In genomic region chr1:168391759-168392681, GRCh38 we compare ENCODE assay signal across 16 cellular contexts.
DNase-seq lines count a peak whose midpoint lies in the region; ATAC-seq and TF ChIP-seq lines count a peak whose summit lies in the region.
"Had no signal": no experiment of that assay in that cellular context is flagged by ENCODE, and none has a peak within 500 bp of the region (broad histone marks: within the 10 kb centered on the region; RNA-seq: fewer than 3 reads in every experiment).

No MANE protein-coding gene starts in this region.

- TF ChIP-seq POLR2A in HCT116 (IDR thresholded peaks at IDR 0.05; ENCODE audit: borderline replicate concordance, extremely low read depth, insufficient read depth, insufficient read length) = no peak

- no peak overlapping the region for H3K9ac ChIP-seq in HCT116 (ENCODE audit: low read length)
- H3K9ac ChIP-seq: BLaER1 treated with 17β-estradiol and CSF1 and Interleukin-3, amounts not matched to agents 10 nM and 100 nM had no signal

- ATAC-seq in HCT116 = peak; percentile 47
- no peak for ATAC-seq in GM21526 (IDR thresholded peaks at IDR 0.05; ENCODE audit: low FRiP score, unreplicated experiment)
- ATAC-seq: left lung had no signal

- H3K27ac ChIP-seq in HCT116 (ENCODE audit: low read depth, low read length) = peak overlapping the region; percentile 52
- H3K27ac ChIP-seq in RWPE1 = no peak overlapping the region
- H3K27ac ChIP-seq in epithelial cell of prostate = peak overlapping the region; percentile 15
- H3K27ac ChIP-seq: BLaER1 treated with 17β-estradiol and CSF1 and Interleukin-3, amounts not matched to agents 10 nM and 100 nM; left lung had no signal

- H3K9me3 Mint-ChIP-seq in osteocyte (ENCODE audit: unreplicated experiment) (no peaks in the 10 kb centered on the region), mesothelial cell of epicardium (peaks cover 5% of the 10 kb centered on the region)
- no peaks in the 10 kb centered on the region for H3K9me3 Mint-ChIP-seq in activated naive CD8-positive, alpha-beta T cell treated with anti-CD3 and anti-CD28 coated beads for 36 hours
- H3K9me3 Mint-ChIP-seq: activated naive CD4-positive, alpha-beta T cell treated with anti-CD3 and anti-CD28 coated beads, Interleukin-2, amount 10 ng/mL, durations not matched to agents 7 days and 5 days; IgD-negative memory B cell; nephron progenitor cell had no signal

- H3K9me3 ChIP-seq in HCT116 (ENCODE audit: control insufficient read depth in 1 of 2, insufficient read depth in 1 of 2, low read depth in 1 of 2, low read length in 2 of 2) = no peaks in the 10 kb centered on the region
- H3K9me3 ChIP-seq: BLaER1 treated with 17β-estradiol and CSF1 and Interleukin-3, amounts not matched to agents 10 nM and 100 nM; left lung had no signal

- H3K9me2 ChIP-seq in HCT116 (ENCODE audit: insufficient read depth) = no peaks in the 10 kb centered on the region

- intact Hi-C loops in HCT116 (cut with micrococcal nuclease) = no loop called here

- no peak overlapping the region for H3K4me3 ChIP-seq in HCT116 (replicated peaks in 1 of 2; ENCODE audit: low read depth in 1 of 2, low read length in 2 of 2)
- H3K4me3 ChIP-seq: BLaER1 treated with 17β-estradiol and CSF1 and Interleukin-3, amounts not matched to agents 10 nM and 100 nM; left lung had no signal

- peaks cover 53% of the 10 kb centered on the region for H3K27me3 Mint-ChIP-seq in osteocyte (ENCODE audit: unreplicated experiment)
- H3K27me3 Mint-ChIP-seq in activated naive CD8-positive, alpha-beta T cell treated with anti-CD3 and anti-CD28 coated beads for 36 hours = peaks cover 20% of the 10 kb centered on the region
- H3K27me3 Mint-ChIP-seq in mesothelial cell of epicardium (ENCODE audit: low read depth) = peaks cover 4% of the 10 kb centered on the region

- H3K27me3 ChIP-seq in HCT116 (ENCODE audit: insufficient read depth, low read length) = no peaks in the 10 kb centered on the region
- H3K27me3 ChIP-seq: BLaER1 treated with 17β-estradiol and CSF1 and Interleukin-3, amounts not matched to agents 10 nM and 100 nM had no signal

- RAD21 ChIA-PET in HCT116 (lab: Charles Lee; ENCODE audit: low non-redundant PET in 1 of 2, low total read pairs in 2 of 2, uncharacterized antibody in 2 of 2, unreplicated experiment in 2 of 2) = no interaction called here

- H3K36me3 Mint-ChIP-seq in osteocyte (ENCODE audit: unreplicated experiment) (no peaks in the 10 kb centered on the region), mesothelial cell of epicardium (no peaks in the 10 kb centered on the region)
- H3K36me3 Mint-ChIP-seq in activated naive CD8-positive, alpha-beta T cell treated with anti-CD3 and anti-CD28 coated beads for 36 hours = no peaks in the 10 kb centered on the region
- H3K36me3 Mint-ChIP-seq: activated naive CD4-positive, alpha-beta T cell treated with anti-CD3 and anti-CD28 coated beads, Interleukin-2, amount 10 ng/mL, durations not matched to agents 7 days and 5 days had no signal

- TF ChIP-seq RAD21 in HCT116 (IDR thresholded peaks at IDR 0.05; ENCODE audit: low read depth) = no peak

- TSS peak; percentile 41 for BruUV-seq in HCT116 (replicated peaks; lab: Mats Ljungman, UMichigan)

- no peaks in the 10 kb centered on the region for H3K79me2 ChIP-seq in HCT116 (ENCODE audit: insufficient read depth, low read length)

- no peak for DNase-seq in HCT116 (ENCODE audit: low read depth, low spot score)
- DNase-seq in RWPE1 (ENCODE audit: low spot score) = peak; percentile 48
- DNase-seq in epithelial cell of prostate (ENCODE audit: low read depth, low spot score) = peak; percentile 81
- peak; percentile 38 for DNase-seq in osteocyte (ENCODE audit: extremely low spot score, unreplicated experiment)
- no peak for DNase-seq in GF-D8 (lab: John Stamatoyannopoulos, UW)
- no peak for DNase-seq in activated naive CD8-positive, alpha-beta T cell treated with anti-CD3 and anti-CD28 coated beads for 36 hours
- no peak for DNase-seq in mesothelial cell of epicardium (ENCODE audit: low spot score in 2 of 2, unreplicated experiment in 2 of 2)
- DNase-seq: activated naive CD4-positive, alpha-beta T cell treated with anti-CD3 and anti-CD28 coated beads, Interleukin-2, amount 10 ng/mL, durations not matched to agents 7 days and 5 days; glutamatergic neuron; left lung; NCI-H1930; NCI-H748 treated with DMSO at 0.1 percent for 48 hours; nephron progenitor cell had no signal

- no peaks in the 10 kb centered on the region for H3K4me1 Mint-ChIP-seq in osteocyte (ENCODE audit: unreplicated experiment)
- H3K4me1 Mint-ChIP-seq in activated naive CD8-positive, alpha-beta T cell treated with anti-CD3 and anti-CD28 coated beads for 36 hours = peaks cover 8% of the 10 kb centered on the region
- H3K4me1 Mint-ChIP-seq in mesothelial cell of epicardium = peaks cover 25% of the 10 kb centered on the region

- CTCF ChIA-PET in HCT116 (lab: Charles Lee) (no interaction called here), RWPE1 (lab: Yijun Ruan, JAX) (no interaction called here)

- peak overlapping the region; percentile 35 for H3K4me2 ChIP-seq in HCT116 (ENCODE audit: low read length)
- H3K4me2 ChIP-seq: BLaER1 treated with 17β-estradiol and CSF1 and Interleukin-3, amounts not matched to agents 10 nM and 100 nM had no signal

- no peak overlapping the region for H3K27ac Mint-ChIP-seq in osteocyte (ENCODE audit: unreplicated experiment)
- no peak overlapping the region for H3K27ac Mint-ChIP-seq in activated naive CD8-positive, alpha-beta T cell treated with anti-CD3 and anti-CD28 coated beads for 36 hours
- no peak overlapping the region for H3K27ac Mint-ChIP-seq in mesothelial cell of epicardium
- H3K27ac Mint-ChIP-seq: activated naive CD4-positive, alpha-beta T cell treated with anti-CD3 and anti-CD28 coated beads, Interleukin-2, amount 10 ng/mL, durations not matched to agents 7 days and 5 days; nephron progenitor cell had no signal

- H3K4me3 Mint-ChIP-seq in osteocyte (ENCODE audit: unreplicated experiment) (no peak overlapping the region), mesothelial cell of epicardium (no peak overlapping the region)
- no peak overlapping the region for H3K4me3 Mint-ChIP-seq in activated naive CD8-positive, alpha-beta T cell treated with anti-CD3 and anti-CD28 coated beads for 36 hours
- H3K4me3 Mint-ChIP-seq: activated naive CD4-positive, alpha-beta T cell treated with anti-CD3 and anti-CD28 coated beads, Interleukin-2, amount 10 ng/mL, durations not matched to agents 7 days and 5 days; nephron progenitor cell had no signal

- H3K4me1 ChIP-seq in HCT116 (ENCODE audit: control insufficient read depth in 1 of 2, insufficient read depth in 2 of 2, low read length in 2 of 2) = peaks cover 48 to 51% of the 10 kb centered on the region in 2 experiments
- H3K4me1 ChIP-seq: BLaER1 treated with 17β-estradiol and CSF1 and Interleukin-3, amounts not matched to agents 10 nM and 100 nM; left lung had no signal

- TF ChIP-seq CTCF in HCT116 (IDR thresholded peaks at IDR 0.05 in 2 of 3, conservative IDR thresholded peaks at IDR 0.05 in 1 of 3; ENCODE audit: borderline replicate concordance in 1 of 3, insufficient read depth in 1 of 3, low read depth in 2 of 3, low read length in 2 of 3) = no peak
- TF ChIP-seq CTCF in RWPE1 (conservative IDR thresholded peaks at IDR 0.05; ENCODE audit: low read depth) = no peak
- no peak for TF ChIP-seq CTCF in osteocyte (IDR thresholded peaks at IDR 0.05)
- no peak for TF ChIP-seq CTCF in mesothelial cell of epicardium (IDR thresholded peaks at IDR 0.05; ENCODE audit: unreplicated experiment)

- no peaks in the 10 kb centered on the region for H3K36me3 ChIP-seq in HCT116 (ENCODE audit: control insufficient read depth in 1 of 2, insufficient read depth in 2 of 2, low read length in 2 of 2)
- H3K36me3 ChIP-seq: BLaER1 treated with 17β-estradiol and CSF1 and Interleukin-3, amounts not matched to agents 10 nM and 100 nM; left lung had no signal

- H2AFZ ChIP-seq in HCT116 (ENCODE audit: low read depth, low read length, poor library complexity, severe bottlenecking) = peak overlapping the region; percentile 41

- H4K20me1 ChIP-seq in HCT116 (ENCODE audit: insufficient read depth) = no peaks in the 10 kb centered on the region
- H4K20me1 ChIP-seq: BLaER1 treated with 17β-estradiol and CSF1 and Interleukin-3, amounts not matched to agents 10 nM and 100 nM had no signal

- POLR2A ChIA-PET in HCT116 (lab: Charles Lee) = interaction anchor here (0.9 to 2.2 kb wide), 3 partner anchors 11 to 17 kb away, joined by 3 to 6 read pairs (median 3); no protein-coding TSS in a partner anchor
- POLR2A ChIA-PET in RWPE1 (lab: Yijun Ruan, JAX; ENCODE audit: low non-redundant PET) = no interaction called here

TF ChIP-seq in HCT116, 20 proteins besides CTCF, POLR2A, EP300 and RAD21:
- TF ChIP-seq JUND (IDR thresholded peaks at IDR 0.05) (peak; percentile 26; the same call in 1 of the 2 replicates), EGR1 (IDR thresholded peaks at IDR 0.05; ENCODE audit: low read depth) (0 out of 2 replicates have a peak, but pooled peaks have one; percentile 3), FOSL1 (IDR thresholded peaks at IDR 0.05; ENCODE audit: low read depth) (peak; percentile 35; the same call in 1 of the 2 replicates), SP1 (IDR thresholded peaks at IDR 0.05; ENCODE audit: low read depth) (peak; percentile 28; the same call in 1 of the 2 replicates), EZH2 (IDR thresholded peaks at IDR 0.05) (no peak), TCF7L2 (IDR thresholded peaks at IDR 0.05; ENCODE audit: borderline replicate concordance, extremely low read depth, insufficient read depth, insufficient read length) (no peak), CBX3 (IDR thresholded peaks at IDR 0.05; ENCODE audit: low read depth) (peak; percentile 62; the same call in 1 of the 2 replicates)

Comparison
In these comparisons a context has a peak if more than half of its experiments do, and no peak if none do; other contexts are left out.
1. DNase-seq: peak in RWPE1 (single experiment), epithelial cell of prostate (single experiment) and osteocyte (single experiment); none in HCT116 (single experiment), GF-D8 (single experiment), activated naive CD8-positive, alpha-beta T cell treated with anti-CD3 and anti-CD28 coated beads for 36 hours (single experiment) and mesothelial cell of epicardium (0 of 2).